Comparison of ENCODE assay signal across 23 cellular contexts in genomic region chr13:111659842-111660241, GRCh38.
DNase-seq lines count a peak whose midpoint lies in the region; ATAC-seq lines count a peak whose summit lies in the region.
"Had no signal": no experiment of that assay in that cellular context is flagged by ENCODE, and none has a peak within 500 bp of the region (broad histone marks: within the 10 kb centered on the region; RNA-seq: fewer than 3 reads in every experiment).

No MANE protein-coding gene starts in this region.

- no peaks in the 10 kb centered on the region for H3K36me3 ChIP-seq in MG63

- peak; percentile 18 for ATAC-seq in left ventricle myocardium superior
- ATAC-seq: GM12878, HCT116, K562 had no signal

- peak; percentile 53 for DNase-seq in NCI-H1092 treated with DMSO at 0.1 percent for 48 hours (lab: John Stamatoyannopoulos, UW)
- no peak for DNase-seq in NCI-H1092 (lab: John Stamatoyannopoulos, UW)
- peak; percentile 15 for DNase-seq in MG63
- peak; percentile 64 for DNase-seq in left ventricle myocardium superior
- no peak for DNase-seq in DMS153 (lab: John Stamatoyannopoulos, UW)
- DNase-seq in NCI-H1105 (lab: John Stamatoyannopoulos, UW) = no peak
- DNase-seq in amniotic stem cell (lab: John Stamatoyannopoulos, UW) = no peak
- DNase-seq: AML-193; CD4-positive, CD25-positive, alpha-beta regulatory T cell; COR-L47; EL; GOT3; MV-4-11; NCI-H1436 treated with DMSO at 0.1 percent for 48 hours; NCI-H2081 treated with DMSO at 0.1 percent for 48 hours; NK-92 treated with Interleukin-12 subunit alpha and Interleukin-12 subunit beta, amount 100 ng/mL, for 24 hours; SHP77 had no signal

- H3K27me3 ChIP-seq in MG63 = no peaks in the 10 kb centered on the region

- no peaks in the 10 kb centered on the region for H3K9me3 ChIP-seq in MG63

- peak overlapping the region; percentile 63 for H3K27ac ChIP-seq in temporal lobe (ENCODE audit: low read depth, low read length)
- H3K27ac ChIP-seq: 22Rv1, SK-N-MC had no signal

- no peak overlapping the region for H3K4me3 ChIP-seq in MG63
- H3K4me3 ChIP-seq: GM12878, K562, SK-N-MC had no signal

- intact Hi-C loops in left ventricle myocardium superior (cut with micrococcal nuclease) = no loop called here

Comparison
In these comparisons a context has a peak if more than half of its experiments do, and no peak if none do; other contexts are left out.
1. DNase-seq: peak in NCI-H1092 treated with DMSO at 0.1 percent for 48 hours (single experiment), MG63 (single experiment) and left ventricle myocardium superior (single experiment); none in NCI-H1092 (single experiment), DMS153 (single experiment), NCI-H1105 (single experiment) and amniotic stem cell (single experiment).